Comparison of ENCODE assay signal across 1 cellular context in genomic region chr6:15950962-15951569, GRCh38.
TF ChIP-seq lines count a peak whose summit lies in the region.

No MANE protein-coding gene starts in this region.

TF ChIP-seq in HEK293, 187 proteins besides CTCF, POLR2A, EP300 and RAD21 (continued from another document):
- 0 out of 2 replicates have a peak, but pooled peaks have one; percentile 2 for TF ChIP-seq PRDM4 (tag by site-specific recombination; IDR thresholded peaks at IDR 0.05)
TF ChIP-seq in HEK293: peak in this region for 1.
